ENCODE assay signal across 11 cellular contexts in the genomic region with DNA sequence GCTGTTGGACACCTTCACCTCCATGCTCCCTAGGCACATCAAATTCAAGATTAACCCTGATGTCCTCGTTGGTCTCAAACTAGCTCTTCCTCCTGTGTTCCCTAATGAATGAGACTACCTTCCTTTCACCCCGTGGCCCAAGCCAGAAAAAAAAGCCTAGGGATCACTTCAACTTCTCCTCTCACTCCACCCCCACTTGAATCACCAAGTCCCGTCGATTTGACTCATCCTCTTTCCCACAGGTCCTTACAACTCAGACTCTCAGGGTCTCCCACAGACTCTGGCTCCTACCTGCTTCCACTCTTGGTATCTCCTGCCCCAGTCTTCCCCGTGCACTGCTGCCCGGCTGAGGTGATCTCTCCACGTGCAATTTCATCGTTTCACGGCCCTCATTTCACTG.
"Had no signal": no experiment of that assay in that cellular context is flagged by ENCODE, and none has a peak within 500 bp of the region (broad histone marks: within the 10 kb centered on the region; RNA-seq: fewer than 3 reads in every experiment).

No MANE protein-coding gene starts in this region.

- H3K4me3 ChIP-seq: right atrium auricular region, transverse colon had no signal

- ATAC-seq: activated T-cell treated with anti-CD3 and anti-CD28 coated beads, Interleukin-2, amount 50 U/mL, for 72 hours; naive thymus-derived CD4-positive, alpha-beta T cell had no signal

- H3K4me1 ChIP-seq: right atrium auricular region had no signal

- DNase-seq: activated CD4-positive, alpha-beta memory T cell treated with anti-CD3 and anti-CD28 coated beads for 36 hours; activated CD4-positive, alpha-beta T cell treated with anti-CD3 and anti-CD28 coated beads for 1 hour; activated CD8-positive, alpha-beta memory T cell treated with anti-CD3 and anti-CD28 coated beads, Interleukin-2, amount 50 U/mL, for 4 hours; activated T-cell treated with anti-CD3 and anti-CD28 coated beads, Interleukin-2, amount 50 U/mL, for 72 hours; effector memory CD4-positive, alpha-beta T cell; naive thymus-derived CD4-positive, alpha-beta T cell; posterior cingulate gyrus; small intestine; substantia nigra; transverse colon had no signal

- H3K27ac ChIP-seq: right atrium auricular region, transverse colon had no signal

- H3K27me3 ChIP-seq: right atrium auricular region, transverse colon had no signal

- H3K36me3 ChIP-seq: right atrium auricular region, transverse colon had no signal

- H3K9me3 Mint-ChIP-seq: activated CD4-positive, alpha-beta memory T cell treated with anti-CD3 and anti-CD28 coated beads for 36 hours; activated T-cell treated with anti-CD3 and anti-CD28 coated beads, Interleukin-2, amount 50 U/mL, for 72 hours; naive thymus-derived CD4-positive, alpha-beta T cell had no signal

- H3K4me3 Mint-ChIP-seq: activated CD4-positive, alpha-beta memory T cell treated with anti-CD3 and anti-CD28 coated beads for 36 hours; activated T-cell treated with anti-CD3 and anti-CD28 coated beads, Interleukin-2, amount 50 U/mL, for 72 hours; naive thymus-derived CD4-positive, alpha-beta T cell had no signal

- H3K27me3 Mint-ChIP-seq: activated CD4-positive, alpha-beta memory T cell treated with anti-CD3 and anti-CD28 coated beads for 36 hours; naive thymus-derived CD4-positive, alpha-beta T cell had no signal

- H3K4me1 Mint-ChIP-seq: naive thymus-derived CD4-positive, alpha-beta T cell had no signal

- H3K27ac Mint-ChIP-seq: activated CD4-positive, alpha-beta memory T cell treated with anti-CD3 and anti-CD28 coated beads for 36 hours; naive thymus-derived CD4-positive, alpha-beta T cell had no signal
